9 cellular contexts compared by ENCODE assay signal in genomic region chr4:25928320-25928955, GRCh38. TPM values are rescaled to one million over a fixed set of nuclear protein-coding genes. Genes with fewer than 3 reads are reported as not detected.
A peak's percentile ranks its signal among the peaks of the same experiment; 100 is the strongest.
DNase-seq lines count a peak whose midpoint lies in the region; ATAC-seq and TF ChIP-seq lines count a peak whose summit lies in the region.
"Had no signal": no experiment of that assay in that cellular context is flagged by ENCODE, and none has a peak within 500 bp of the region (broad histone marks: within the 10 kb centered on the region; RNA-seq: fewer than 3 reads in every experiment).

No MANE protein-coding gene starts in this region.

- H3K4me1 Mint-ChIP-seq in T-helper 2 cell treated with Interferon-gamma antibody and Interleukin-4, amounts not matched to agents 5 μg/mL and 100 μg/mL, for 36 hours (ENCODE audit: low read depth) = peaks cover 5% of the 10 kb centered on the region
- H3K4me1 Mint-ChIP-seq in Calu3 (ENCODE audit: low read depth, unreplicated experiment) = no peaks in the 10 kb centered on the region

- no peaks in the 10 kb centered on the region for H3K27me3 Mint-ChIP-seq in T-helper 2 cell treated with Interferon-gamma antibody and Interleukin-4, amounts not matched to agents 5 μg/mL and 100 μg/mL, for 36 hours (ENCODE audit: low read depth)
- H3K27me3 Mint-ChIP-seq in Calu3 (ENCODE audit: unreplicated experiment) = no peaks in the 10 kb centered on the region

- BruUV-seq in Calu3 (replicated peaks; lab: Mats Ljungman, UMichigan) = no TSS peak

- H3K4me3 Mint-ChIP-seq in T-helper 2 cell treated with Interferon-gamma antibody and Interleukin-4, amounts not matched to agents 5 μg/mL and 100 μg/mL, for 36 hours = no peak overlapping the region
- H3K4me3 Mint-ChIP-seq in Calu3 (ENCODE audit: low read depth, unreplicated experiment) = no peak overlapping the region

- CTCF ChIA-PET in Calu3 (lab: Charles Lee) = interaction anchor here (0.7 kb wide), 1 partner anchor 63 kb away, joined by 3 read pairs; no protein-coding TSS in a partner anchor

- no peak for TF ChIP-seq CTCF in Calu3 (IDR thresholded peaks at IDR 0.05; ENCODE audit: unreplicated experiment)

- H3K9me3 Mint-ChIP-seq in T-helper 2 cell treated with Interferon-gamma antibody and Interleukin-4, amounts not matched to agents 5 μg/mL and 100 μg/mL, for 36 hours = no peaks in the 10 kb centered on the region
- no peaks in the 10 kb centered on the region for H3K9me3 Mint-ChIP-seq in Calu3 (ENCODE audit: low read depth, unreplicated experiment)

- H3K36me3 Mint-ChIP-seq in T-helper 2 cell treated with Interferon-gamma antibody and Interleukin-4, amounts not matched to agents 5 μg/mL and 100 μg/mL, for 36 hours (ENCODE audit: low read depth) = peaks cover 3% of the 10 kb centered on the region
- no peaks in the 10 kb centered on the region for H3K36me3 Mint-ChIP-seq in Calu3 (ENCODE audit: insufficient read depth, unreplicated experiment)

- intact Hi-C loops in left ventricle myocardium superior (cut with micrococcal nuclease) = no loop called here
- intact Hi-C loops in Calu3 (cut with micrococcal nuclease; ENCODE audit: unreplicated experiment) = no loop called here

- H3K27ac Mint-ChIP-seq in T-helper 2 cell treated with Interferon-gamma antibody and Interleukin-4, amounts not matched to agents 5 μg/mL and 100 μg/mL, for 36 hours = no peak overlapping the region
- H3K27ac Mint-ChIP-seq in Calu3 (ENCODE audit: unreplicated experiment) = no peak overlapping the region

- ATAC-seq in left ventricle myocardium superior = peak; percentile 54
- ATAC-seq in HG03565 (IDR thresholded peaks at IDR 0.05; ENCODE audit: unreplicated experiment) = no peak

- peak; percentile 33 for DNase-seq in NCI-H1105 (lab: John Stamatoyannopoulos, UW)
- DNase-seq in NCI-H69 (lab: John Stamatoyannopoulos, UW) = peak; percentile 79
- no peak for DNase-seq in left ventricle myocardium superior
- DNase-seq in superior temporal gyrus (ENCODE audit: extremely low spot score) = peak; percentile 46
- DNase-seq in T-helper 2 cell treated with Interferon-gamma antibody and Interleukin-4, amounts not matched to agents 5 μg/mL and 100 μg/mL, for 36 hours (ENCODE audit: low spot score) = no peak
- DNase-seq in Calu3 = no peak
- no peak for DNase-seq in HT-29 (ENCODE audit: low spot score)
- DNase-seq: NCI-H526 had no signal

RNA-seq across cellular contexts. Expression of gene SMIM20, which starts 14.4 kb away (rescaled TPM):
- 38.2 TPM for total RNA-seq in left ventricle myocardium superior
- 21.0 and 23.2 TPM in 2 replicates for total RNA-seq in Calu3 (2022)
- 19.4 and 22.5 TPM in 2 replicates for total RNA-seq in HT-29 (2014; rRNA removed; shearing (Covaris generic))

Comparison
In these comparisons a context has a peak if more than half of its experiments do, and no peak if none do; other contexts are left out.
1. DNase-seq: peak in NCI-H1105 (single experiment), NCI-H69 (single experiment) and superior temporal gyrus (single experiment); none in left ventricle myocardium superior (single experiment), T-helper 2 cell treated with Interferon-gamma antibody and Interleukin-4, amounts not matched to agents 5 μg/mL and 100 μg/mL, for 36 hours (single experiment), Calu3 (single experiment) and HT-29 (single experiment).